In genomic region chr3:133937756-133938601, GRCh38 we compare ENCODE assay signal across 16 cellular contexts. TPM values are rescaled to one million over a fixed set of nuclear protein-coding genes. Genes with fewer than 3 reads are reported as not detected.
DNase-seq lines count a peak whose midpoint lies in the region; ATAC-seq and TF ChIP-seq lines count a peak whose summit lies in the region.
"Had no signal": no experiment of that assay in that cellular context is flagged by ENCODE, and none has a peak within 500 bp of the region (broad histone marks: within the 10 kb centered on the region; RNA-seq: fewer than 3 reads in every experiment).

No MANE protein-coding gene starts in this region.

- ATAC-seq in naive thymus-derived CD8-positive, alpha-beta T cell = no peak
- ATAC-seq in GM18520 (IDR thresholded peaks at IDR 0.05; ENCODE audit: unreplicated experiment) = no peak
- ATAC-seq: effector memory CD8-positive, alpha-beta T cell had no signal

- no peak overlapping the region for H3K4me3 Mint-ChIP-seq in naive thymus-derived CD8-positive, alpha-beta T cell
- no peak overlapping the region for H3K4me3 Mint-ChIP-seq in activated T-helper 2 cell treated with anti-CD3 and anti-CD28 coated beads, Interferon-gamma antibody, Interleukin-2, Interleukin-4, amounts not matched to agents 10 μg/mL and 5 μg/mL and 100 μg/mL, durations not matched to agents 14 hours and 24 hours and 36 hours (ENCODE audit: low read depth)
- H3K4me3 Mint-ChIP-seq in nephron progenitor cell = no peak overlapping the region
- H3K4me3 Mint-ChIP-seq: activated CD4-positive, alpha-beta memory T cell treated with anti-CD3 and anti-CD28 coated beads for 36 hours; activated naive CD4-positive, alpha-beta T cell treated with anti-CD3 and anti-CD28 coated beads, Interleukin-2, amount 50 U/mL, for 24 hours; effector memory CD8-positive, alpha-beta T cell; memory B cell had no signal

- H3K36me3 Mint-ChIP-seq in naive thymus-derived CD8-positive, alpha-beta T cell = no peaks in the 10 kb centered on the region
- no peaks in the 10 kb centered on the region for H3K36me3 Mint-ChIP-seq in activated T-helper 2 cell treated with anti-CD3 and anti-CD28 coated beads, Interferon-gamma antibody, Interleukin-2, Interleukin-4, amounts not matched to agents 10 μg/mL and 5 μg/mL and 100 μg/mL, durations not matched to agents 14 hours and 24 hours and 36 hours (ENCODE audit: low read depth)
- H3K36me3 Mint-ChIP-seq in nephron progenitor cell (ENCODE audit: low read depth) = peaks cover 9% of the 10 kb centered on the region
- H3K36me3 Mint-ChIP-seq: activated CD4-positive, alpha-beta memory T cell treated with anti-CD3 and anti-CD28 coated beads for 36 hours; activated naive CD4-positive, alpha-beta T cell treated with anti-CD3 and anti-CD28 coated beads, Interleukin-2, amount 50 U/mL, for 24 hours; memory B cell had no signal

- no peak overlapping the region for H3K4me3 ChIP-seq in fibroblast of the aortic adventitia (ENCODE audit: low read depth, low read length)

- peaks cover 5 to 9% (median 6%) of the 10 kb centered on the region in 4 donors for H3K4me1 Mint-ChIP-seq in naive thymus-derived CD8-positive, alpha-beta T cell
- peaks cover 5% of the 10 kb centered on the region for H3K4me1 Mint-ChIP-seq in activated T-helper 2 cell treated with anti-CD3 and anti-CD28 coated beads, Interferon-gamma antibody, Interleukin-2, Interleukin-4, amounts not matched to agents 10 μg/mL and 5 μg/mL and 100 μg/mL, durations not matched to agents 14 hours and 24 hours and 36 hours (ENCODE audit: low read depth)
- H3K4me1 Mint-ChIP-seq in nephron progenitor cell = peaks cover 55% of the 10 kb centered on the region

- intact Hi-C loops in activated T-helper 2 cell treated with anti-CD3 and anti-CD28 coated beads, Interferon-gamma antibody, Interleukin-2, Interleukin-4, amounts not matched to agents 10 μg/mL and 5 μg/mL and 100 μg/mL, durations not matched to agents 14 hours and 24 hours and 36 hours (cut with micrococcal nuclease) = no loop called here

- TF ChIP-seq CTCF in fibroblast of the aortic adventitia (IDR thresholded peaks at IDR 0.05; ENCODE audit: insufficient read depth, low read length) (no peak), nephron progenitor cell (IDR thresholded peaks at IDR 0.05) (no peak)

- H3K27me3 Mint-ChIP-seq in naive thymus-derived CD8-positive, alpha-beta T cell = peaks cover 0 to 15% (median 0%) of the 10 kb centered on the region in 5 donors
- H3K27me3 Mint-ChIP-seq in activated T-helper 2 cell treated with anti-CD3 and anti-CD28 coated beads, Interferon-gamma antibody, Interleukin-2, Interleukin-4, amounts not matched to agents 10 μg/mL and 5 μg/mL and 100 μg/mL, durations not matched to agents 14 hours and 24 hours and 36 hours (ENCODE audit: low read depth) = peaks cover 6% of the 10 kb centered on the region
- peaks cover 7% of the 10 kb centered on the region for H3K27me3 Mint-ChIP-seq in nephron progenitor cell (ENCODE audit: low read depth, poor library complexity)
- H3K27me3 Mint-ChIP-seq: activated naive CD4-positive, alpha-beta T cell treated with anti-CD3 and anti-CD28 coated beads, Interleukin-2, amount 50 U/mL, for 24 hours had no signal

- DNase-seq in GM03348 (ENCODE audit: low spot score) (peak; percentile 89), amniotic epithelial cell (ENCODE audit: low read depth) (peak; percentile 21), fibroblast of the aortic adventitia (ENCODE audit: low read depth) (peak; percentile 90), nephron progenitor cell (no peak)
- peak; percentile 14 for DNase-seq in stimulated activated CD8-positive, alpha-beta memory T cell treated with anti-CD3 and anti-CD28 coated beads, Interleukin-4, amount 100 ng/mL, for 48 hours
- no peak for DNase-seq in naive thymus-derived CD8-positive, alpha-beta T cell
- DNase-seq in activated T-helper 2 cell treated with anti-CD3 and anti-CD28 coated beads, Interferon-gamma antibody, Interleukin-2, Interleukin-4, amounts not matched to agents 10 μg/mL and 5 μg/mL and 100 μg/mL, durations not matched to agents 14 hours and 24 hours and 36 hours (ENCODE audit: low spot score) = no peak
- DNase-seq: activated CD4-positive, alpha-beta memory T cell treated with anti-CD3 and anti-CD28 coated beads for 36 hours; DMS153; effector memory CD8-positive, alpha-beta T cell; hypothalamus; MV-4-11; NCI-H345 had no signal

- POLR2A ChIA-PET in naive thymus-derived CD8-positive, alpha-beta T cell (lab: Charles Lee) = no interaction called here

- H3K9me3 Mint-ChIP-seq in naive thymus-derived CD8-positive, alpha-beta T cell = peaks cover 0 to 2% (median 0%) of the 10 kb centered on the region in 9 donors
- no peaks in the 10 kb centered on the region for H3K9me3 Mint-ChIP-seq in activated T-helper 2 cell treated with anti-CD3 and anti-CD28 coated beads, Interferon-gamma antibody, Interleukin-2, Interleukin-4, amounts not matched to agents 10 μg/mL and 5 μg/mL and 100 μg/mL, durations not matched to agents 14 hours and 24 hours and 36 hours
- no peaks in the 10 kb centered on the region for H3K9me3 Mint-ChIP-seq in nephron progenitor cell
- H3K9me3 Mint-ChIP-seq: activated CD4-positive, alpha-beta memory T cell treated with anti-CD3 and anti-CD28 coated beads for 36 hours; activated naive CD4-positive, alpha-beta T cell treated with anti-CD3 and anti-CD28 coated beads, Interleukin-2, amount 50 U/mL, for 24 hours; effector memory CD8-positive, alpha-beta T cell; memory B cell had no signal

- H3K27ac Mint-ChIP-seq in naive thymus-derived CD8-positive, alpha-beta T cell = no peak overlapping the region
- no peak overlapping the region for H3K27ac Mint-ChIP-seq in activated T-helper 2 cell treated with anti-CD3 and anti-CD28 coated beads, Interferon-gamma antibody, Interleukin-2, Interleukin-4, amounts not matched to agents 10 μg/mL and 5 μg/mL and 100 μg/mL, durations not matched to agents 14 hours and 24 hours and 36 hours
- H3K27ac Mint-ChIP-seq in nephron progenitor cell = no peak overlapping the region
- H3K27ac Mint-ChIP-seq: activated CD4-positive, alpha-beta memory T cell treated with anti-CD3 and anti-CD28 coated beads for 36 hours; effector memory CD8-positive, alpha-beta T cell; memory B cell had no signal

RNA-seq across cellular contexts. Expression of gene RAB6B, which starts 42.3 kb away (rescaled TPM):
- total RNA-seq in fibroblast of the aortic adventitia (ENCODE audit: low replicate concordance) = 0.36 and 0.49 TPM in 2 replicates
- not detected for total RNA-seq in naive thymus-derived CD8-positive, alpha-beta T cell
- polyA plus RNA-seq in naive thymus-derived CD8-positive, alpha-beta T cell = under 1 TPM; 0.25 to 0.38 (median 0.28) TPM
- 4.6 and 7.6 TPM in 2 replicates for total RNA-seq in activated T-helper 2 cell treated with anti-CD3 and anti-CD28 coated beads, Interferon-gamma antibody, Interleukin-2, Interleukin-4, amounts not matched to agents 10 μg/mL and 5 μg/mL and 100 μg/mL, durations not matched to agents 14 hours and 24 hours and 36 hours

Comparison
In these comparisons a context has a peak if more than half of its experiments do, and no peak if none do; other contexts are left out.
1. DNase-seq: peak in GM03348 (single experiment), amniotic epithelial cell (single experiment), fibroblast of the aortic adventitia (single experiment) and stimulated activated CD8-positive, alpha-beta memory T cell treated with anti-CD3 and anti-CD28 coated beads, Interleukin-4, amount 100 ng/mL, for 48 hours (single experiment); none in naive thymus-derived CD8-positive, alpha-beta T cell (0 of 10), activated T-helper 2 cell treated with anti-CD3 and anti-CD28 coated beads, Interferon-gamma antibody, Interleukin-2, Interleukin-4, amounts not matched to agents 10 μg/mL and 5 μg/mL and 100 μg/mL, durations not matched to agents 14 hours and 24 hours and 36 hours (single experiment) and nephron progenitor cell (single experiment).